In the genomic region with DNA sequence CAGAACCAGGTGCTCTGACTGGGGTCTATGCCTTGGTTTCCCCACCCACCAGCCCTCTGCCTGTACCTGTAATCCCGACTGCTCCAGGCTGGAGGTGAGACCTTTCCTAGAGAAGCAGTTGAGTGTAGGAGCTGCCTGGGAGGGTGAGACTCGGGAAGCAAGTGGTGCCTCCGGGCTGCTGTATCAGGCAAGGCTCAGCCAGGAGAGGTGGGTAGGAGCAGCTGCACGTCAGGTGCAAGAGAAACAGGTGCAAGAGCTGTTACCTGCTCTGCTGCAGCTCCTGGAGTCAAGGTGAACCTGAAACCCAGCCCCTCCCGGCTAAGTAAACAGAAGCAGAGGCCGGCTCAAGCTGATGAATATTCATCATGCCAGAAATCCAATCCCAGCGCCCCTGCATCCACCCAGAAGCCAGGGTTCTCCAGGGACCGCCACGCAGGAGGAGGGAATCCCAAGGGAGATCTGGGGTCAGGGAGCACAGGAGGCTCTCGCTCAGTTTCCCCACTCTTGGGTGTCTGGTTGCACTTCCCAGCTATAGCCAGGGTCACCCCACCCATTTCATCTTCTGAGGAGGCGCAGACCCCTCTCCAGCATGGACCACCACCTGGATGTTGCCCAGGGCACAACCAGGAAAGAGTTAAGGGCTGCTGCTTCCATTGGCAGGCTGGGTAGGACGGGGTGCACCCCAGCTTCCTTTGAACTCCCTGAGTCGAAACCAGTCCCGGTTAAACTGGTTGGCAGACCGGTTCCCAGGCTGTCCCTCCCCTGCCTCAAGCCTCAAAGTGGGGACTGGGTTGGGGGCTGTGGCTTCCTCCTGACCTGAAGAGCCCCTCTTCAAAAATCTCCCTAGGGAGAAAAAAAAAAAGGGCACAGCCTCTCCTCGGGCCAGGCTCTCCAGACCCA, we compare ENCODE assay signal across 9 cellular contexts. TPM values are rescaled to one million over a fixed set of nuclear protein-coding genes. Genes with fewer than 3 reads are reported as not detected.
DNase-seq lines count a peak whose midpoint lies in the region; ATAC-seq and TF ChIP-seq lines count a peak whose summit lies in the region.
"Had no signal": no experiment of that assay in that cellular context is flagged by ENCODE, and none has a peak within 500 bp of the region (broad histone marks: within the 10 kb centered on the region; RNA-seq: fewer than 3 reads in every experiment).

Gene PRR15L, minus strand, starts transcription at position 293 of the 900 bp plus-strand sequence. CDS start 4,649 bp downstream, outside the sequence.

- H3K9me3 Mint-ChIP-seq in type B pancreatic cell: peaks cover 6% of the 10 kb centered on the region
- H3K9me3 Mint-ChIP-seq in endothelial cell (ENCODE audit: unreplicated experiment): no peaks in the 10 kb centered on the region

- no peaks in the 10 kb centered on the region for H3K79me2 ChIP-seq in SK-N-SH (ENCODE audit: insufficient read depth)

- DNase-seq in SK-N-SH (no peak), NCI-H748 treated with DMSO at 0.1 percent for 48 hours (lab: John Stamatoyannopoulos, UW) (peak; percentile 83), kidney epithelial cell (ENCODE audit: low read depth) (no peak), type B pancreatic cell (ENCODE audit: extremely low spot score, unreplicated experiment) (no peak), H4 (ENCODE audit: low spot score) (no peak), endothelial cell (ENCODE audit: low spot score) (no peak)
- DNase-seq: activated CD4-positive, alpha-beta T cell treated with anti-CD3 and anti-CD28 coated beads for 4 hours had no signal

- no peaks in the 10 kb centered on the region for H3K9me2 ChIP-seq in SK-N-SH

- peak within 1 kb of the TSS; percentile 45 for H3K4me2 ChIP-seq in SK-N-SH

- TF ChIP-seq CTCF in SK-N-SH (IDR thresholded peaks at IDR 0.05) (no peak), kidney epithelial cell (IDR thresholded peaks at IDR 0.05; ENCODE audit: insufficient read depth, low read length, poor library complexity, severe bottlenecking) (no peak), type B pancreatic cell (conservative IDR thresholded peaks at IDR 0.05) (no peak), endothelial cell (IDR thresholded peaks at IDR 0.05; ENCODE audit: unreplicated experiment) (no peak)

- peaks cover 0 to 10% of the 10 kb centered on the region in 2 experiments; a peak in 3 of 4 replicates for H3K4me1 ChIP-seq in SK-N-SH (ENCODE audit: control insufficient read depth in 1 of 2, insufficient read depth in 2 of 2, low read depth in 1 of 2, low read length in 1 of 2)

- H3K9ac ChIP-seq in SK-N-SH: no peak within 1 kb of the TSS

- H3K27ac ChIP-seq in SK-N-SH (ENCODE audit: low read depth in 2 of 2, low read length in 1 of 2): no peak within 1 kb of the TSS

- POLR2A ChIA-PET in SK-N-SH (lab: Yijun Ruan, JAX): interaction anchor here (1.0 to 1.1 kb wide), 2 partner anchors 10 to 16 kb away, joined by 4 read pairs; partner anchors contain the start of gene PNPO

- H3K36me3 Mint-ChIP-seq in type B pancreatic cell (no peaks in the 10 kb centered on the region), endothelial cell (ENCODE audit: low read depth, unreplicated experiment) (peaks cover 3% of the 10 kb centered on the region)

- H3K27ac Mint-ChIP-seq in type B pancreatic cell (peak within 1 kb of the TSS; percentile 85), endothelial cell (ENCODE audit: unreplicated experiment) (no peak within 1 kb of the TSS)

- no peaks in the 10 kb centered on the region for H4K20me1 ChIP-seq in SK-N-SH (ENCODE audit: insufficient read depth)

- H3K4me3 ChIP-seq in SK-N-SH (ENCODE audit: low read depth in 2 of 2, low read length in 1 of 2): no peak within 1 kb of the TSS
- H3K4me3 ChIP-seq in kidney epithelial cell (ENCODE audit: low read depth, low read length): peak within 1 kb of the TSS; percentile 14

- H3F3A ChIP-seq in SK-N-SH (replicated peaks; ENCODE audit: insufficient read depth): no peaks in the 10 kb centered on the region

- H3K27me3 Mint-ChIP-seq in type B pancreatic cell (peaks cover 11% of the 10 kb centered on the region), endothelial cell (ENCODE audit: unreplicated experiment) (peaks cover 4% of the 10 kb centered on the region)

- peaks cover 24% of the 10 kb centered on the region for H3K4me1 Mint-ChIP-seq in type B pancreatic cell (ENCODE audit: unreplicated experiment)
- H3K4me1 Mint-ChIP-seq in endothelial cell (ENCODE audit: unreplicated experiment): no peaks in the 10 kb centered on the region

- no peak for TF ChIP-seq RAD21 in SK-N-SH (IDR thresholded peaks at IDR 0.05; ENCODE audit: low read length)

- H3K27me3 ChIP-seq in SK-N-SH (ENCODE audit: insufficient read depth): no peaks in the 10 kb centered on the region
- no peaks in the 10 kb centered on the region for H3K27me3 ChIP-seq in kidney epithelial cell (ENCODE audit: control insufficient read depth, insufficient read depth, low read length)

- WGBS in SK-N-SH (ENCODE audit: low lambda C conversion rate): 75% methylated on average over 14 of the region's 16 CpGs

- no peaks in the 10 kb centered on the region for H3K9me3 ChIP-seq in SK-N-SH

- CTCF ChIA-PET in SK-N-SH (lab: Yijun Ruan, JAX): interaction anchor here (1.1 to 41.6 kb wide), 6 partner anchors 1 to 192 kb away, joined by 3 to 1216 read pairs (median 258); partner anchors contain the start of genes CDK5RAP3, PNPO and PRR15L

- no peak within 1 kb of the TSS for H2AFZ ChIP-seq in SK-N-SH (ENCODE audit: low read depth)

- no peak for ATAC-seq in SK-N-SH treated with all-trans-retinoic acid at 6 μM for 48 hours
- no peak for ATAC-seq in HG03097 (IDR thresholded peaks at IDR 0.05; ENCODE audit: low FRiP score, unreplicated experiment)

- H3K36me3 ChIP-seq in SK-N-SH (replicated peaks in 1 of 2; ENCODE audit: control insufficient read depth in 1 of 2, insufficient read depth in 2 of 2, low read length in 1 of 2) (no peaks in the 10 kb centered on the region), kidney epithelial cell (ENCODE audit: control insufficient read depth, insufficient read depth, low read length) (no peaks in the 10 kb centered on the region)

- H3K4me3 Mint-ChIP-seq in type B pancreatic cell: peak within 1 kb of the TSS; percentile 91
- H3K4me3 Mint-ChIP-seq in endothelial cell (ENCODE audit: unreplicated experiment): no peak within 1 kb of the TSS

- TF ChIP-seq EP300 in SK-N-SH (IDR thresholded peaks at IDR 0.05; ENCODE audit: borderline replicate concordance in 1 of 2, low read depth in 1 of 2, low read length in 1 of 2): no peak

TF ChIP-seq in SK-N-SH, 30 proteins besides CTCF, POLR2A, EP300 and RAD21 (continues in another document):
- TF ChIP-seq POLR2AphosphoS5 (IDR thresholded peaks at IDR 0.05; ENCODE audit: low read depth, low read length): no peak
- no peak for TF ChIP-seq RXRA (IDR thresholded peaks at IDR 0.05; ENCODE audit: borderline replicate concordance, low read depth)
- no peak for TF ChIP-seq TCF12 (IDR thresholded peaks at IDR 0.05)
- TF ChIP-seq, protein P1, sequence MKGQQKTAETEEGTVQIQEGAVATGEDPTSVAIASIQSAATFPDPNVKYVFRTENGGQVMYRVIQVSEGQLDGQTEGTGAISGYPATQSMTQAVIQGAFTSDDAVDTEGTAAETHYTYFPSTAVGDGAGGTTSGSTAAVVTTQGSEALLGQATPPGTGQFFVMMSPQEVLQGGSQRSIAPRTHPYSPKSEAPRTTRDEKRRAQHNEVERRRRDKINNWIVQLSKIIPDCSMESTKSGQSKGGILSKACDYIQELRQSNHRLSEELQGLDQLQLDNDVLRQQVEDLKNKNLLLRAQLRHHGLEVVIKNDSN (IDR thresholded peaks at IDR 0.05; ENCODE audit: borderline replicate concordance, low read depth): no peak

TF ChIP-seq in SK-N-SH treated with all-trans-retinoic acid at 6 μM for 48 hours, 23 proteins besides CTCF, POLR2A, EP300 and RAD21 (continues in another document):
- TF ChIP-seq ZFP3 (CRISPR knock-in tag; IDR thresholded peaks at IDR 0.05) (no peak), SNAI2 (CRISPR knock-in tag; IDR thresholded peaks at IDR 0.05) (no peak), TCF4 (CRISPR knock-in tag; IDR thresholded peaks at IDR 0.05; ENCODE audit: borderline replicate concordance) (no peak), CSDC2 (CRISPR knock-in tag; IDR thresholded peaks at IDR 0.05) (no peak), ZFP30 (CRISPR knock-in tag; IDR thresholded peaks at IDR 0.05) (no peak), OSR1 (CRISPR knock-in tag; IDR thresholded peaks at IDR 0.05) (no peak), ISL1 (CRISPR knock-in tag; IDR thresholded peaks at IDR 0.05) (no peak), BACH2 (CRISPR knock-in tag; IDR thresholded peaks at IDR 0.05; ENCODE audit: borderline replicate concordance) (no peak), PPARA (CRISPR knock-in tag; IDR thresholded peaks at IDR 0.05; ENCODE audit: borderline replicate concordance) (no peak), GLIS3 (CRISPR knock-in tag; IDR thresholded peaks at IDR 0.05) (no peak), ZC3H10 (CRISPR knock-in tag; IDR thresholded peaks at IDR 0.05) (no peak), TOX (CRISPR knock-in tag; IDR thresholded peaks at IDR 0.05; ENCODE audit: borderline replicate concordance) (no peak)
- TF ChIP-seq, protein P2, sequence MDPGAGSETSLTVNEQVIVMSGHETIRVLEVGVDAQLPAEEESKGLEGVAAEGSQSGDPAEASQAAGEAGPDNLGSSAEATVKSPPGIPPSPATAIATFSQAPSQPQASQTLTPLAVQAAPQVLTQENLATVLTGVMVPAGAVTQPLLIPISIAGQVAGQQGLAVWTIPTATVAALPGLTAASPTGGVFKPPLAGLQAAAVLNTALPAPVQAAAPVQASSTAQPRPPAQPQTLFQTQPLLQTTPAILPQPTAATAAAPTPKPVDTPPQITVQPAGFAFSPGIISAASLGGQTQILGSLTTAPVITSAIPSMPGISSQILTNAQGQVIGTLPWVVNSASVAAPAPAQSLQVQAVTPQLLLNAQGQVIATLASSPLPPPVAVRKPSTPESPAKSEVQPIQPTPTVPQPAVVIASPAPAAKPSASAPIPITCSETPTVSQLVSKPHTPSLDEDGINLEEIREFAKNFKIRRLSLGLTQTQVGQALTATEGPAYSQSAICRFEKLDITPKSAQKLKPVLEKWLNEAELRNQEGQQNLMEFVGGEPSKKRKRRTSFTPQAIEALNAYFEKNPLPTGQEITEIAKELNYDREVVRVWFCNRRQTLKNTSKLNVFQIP (CRISPR knock-in tag; IDR thresholded peaks at IDR 0.05; ENCODE audit: borderline replicate concordance, low read depth): no peak

RNA-seq across cellular contexts. Expression of gene PRR15L, which starts in this region (rescaled TPM):
- polyA plus RNA-seq in SK-N-SH (2012; rRNA removed): not detected in 2 replicates
- polyA plus RNA-seq in SK-N-SH (2012; cell fraction: cytosol; rRNA removed): not detected in 2 replicates
- polyA plus RNA-seq in SK-N-SH (2012; cell fraction: nucleus; rRNA removed): not detected in 2 replicates
- 0.27 and 0.92 TPM in 2 replicates for total RNA-seq in kidney epithelial cell
- 20.0 and 32.5 TPM in 2 replicates for total RNA-seq in type B pancreatic cell (ENCODE audit: low replicate concordance)
- not detected in 2 replicates for total RNA-seq in H4 (2014; rRNA removed; shearing (Covaris generic))
- total RNA-seq in endothelial cell (ENCODE audit: unreplicated experiment): not detected

Comparison
In these comparisons a context has a peak if more than half of its experiments do, and no peak if none do; other contexts are left out.
1. RNA of gene PRR15L (total RNA-seq): 20.0 to 32.5 TPM in type B pancreatic cell; 0.27 to 0.92 TPM in kidney epithelial cell, not detected in H4 and not detected in endothelial cell (single experiment); every median in the first group is over 10 times any median in the second.